8 cellular contexts compared by ENCODE assay signal in genomic region chr6:84422380-84422968, GRCh38.
DNase-seq lines count a peak whose midpoint lies in the region; ATAC-seq and TF ChIP-seq lines count a peak whose summit lies in the region.

No MANE protein-coding gene starts in this region.

- no peak overlapping the region for H3K4me3 ChIP-seq in right atrium auricular region

- H3K4me1 ChIP-seq in right atrium auricular region: no peaks in the 10 kb centered on the region

- no peaks in the 10 kb centered on the region for H3K27me3 ChIP-seq in right atrium auricular region

- no peaks in the 10 kb centered on the region for H3K4me1 Mint-ChIP-seq in activated CD8-positive, alpha-beta T cell treated with anti-CD3 and anti-CD28 coated beads, Interleukin-2, amount 10 ng/mL, durations not matched to agents 7 days and 5 days (ENCODE audit: low read depth)
- peaks cover 6% of the 10 kb centered on the region for H3K4me1 Mint-ChIP-seq in stimulated activated naive CD8-positive, alpha-beta T cell treated with anti-CD3 and anti-CD28 coated beads, Interleukin-15, amount 100 ng/mL, for 72 hours

- peaks cover 8% of the 10 kb centered on the region for H3K27me3 Mint-ChIP-seq in activated CD8-positive, alpha-beta T cell treated with anti-CD3 and anti-CD28 coated beads, Interleukin-2, amount 10 ng/mL, durations not matched to agents 7 days and 5 days (ENCODE audit: low read depth)
- peaks cover 14% of the 10 kb centered on the region for H3K27me3 Mint-ChIP-seq in stimulated activated naive CD8-positive, alpha-beta T cell treated with anti-CD3 and anti-CD28 coated beads, Interleukin-15, amount 100 ng/mL, for 72 hours

- no peaks in the 10 kb centered on the region for H3K9me3 Mint-ChIP-seq in activated CD8-positive, alpha-beta T cell treated with anti-CD3 and anti-CD28 coated beads, Interleukin-2, amount 10 ng/mL, durations not matched to agents 7 days and 5 days (ENCODE audit: insufficient read depth)
- H3K9me3 Mint-ChIP-seq in stimulated activated naive CD8-positive, alpha-beta T cell treated with anti-CD3 and anti-CD28 coated beads, Interleukin-15, amount 100 ng/mL, for 72 hours: no peaks in the 10 kb centered on the region

- no peak overlapping the region for H3K27ac ChIP-seq in right atrium auricular region

- TF ChIP-seq CTCF in right atrium auricular region (IDR thresholded peaks at IDR 0.05): peak; percentile 23 to 77

- no peak overlapping the region for H3K27ac Mint-ChIP-seq in activated CD8-positive, alpha-beta T cell treated with anti-CD3 and anti-CD28 coated beads, Interleukin-2, amount 10 ng/mL, durations not matched to agents 7 days and 5 days
- no peak overlapping the region for H3K27ac Mint-ChIP-seq in stimulated activated naive CD8-positive, alpha-beta T cell treated with anti-CD3 and anti-CD28 coated beads, Interleukin-15, amount 100 ng/mL, for 72 hours

- no peaks in the 10 kb centered on the region for H3K36me3 Mint-ChIP-seq in activated CD8-positive, alpha-beta T cell treated with anti-CD3 and anti-CD28 coated beads, Interleukin-2, amount 10 ng/mL, durations not matched to agents 7 days and 5 days (ENCODE audit: low read depth)

- DNase-seq in CD1c-positive myeloid dendritic cell (ENCODE audit: extremely low spot score) (peak; percentile 3), HuH-7 (ENCODE audit: low spot score) (peak; percentile 45), right atrium auricular region (ENCODE audit: low spot score) (peak; percentile 69), NCI-H345 treated with DMSO at 0.1 percent for 48 hours (lab: John Stamatoyannopoulos, UW; ENCODE audit: unreplicated experiment) (no peak)
- peak; percentile 33 for DNase-seq in activated CD8-positive, alpha-beta T cell treated with anti-CD3 and anti-CD28 coated beads, Interleukin-2, amount 10 ng/mL, durations not matched to agents 7 days and 5 days
- peak; percentile 5 to 18 for DNase-seq in stimulated activated naive CD8-positive, alpha-beta T cell treated with anti-CD3 and anti-CD28 coated beads, Interleukin-15, amount 100 ng/mL, for 72 hours

- H3K9me3 ChIP-seq in right atrium auricular region: no peaks in the 10 kb centered on the region

- CTCF ChIA-PET in activated CD8-positive, alpha-beta T cell treated with anti-CD3 and anti-CD28 coated beads, Interleukin-2, amount 10 ng/mL, durations not matched to agents 7 days and 5 days (lab: Charles Lee): interaction anchor here (1.0 to 1.4 kb wide), 3 partner anchors 9 to 901 kb away, joined by 3 to 7 read pairs (median 3); no protein-coding TSS in a partner anchor

- no peaks in the 10 kb centered on the region for H3K36me3 ChIP-seq in right atrium auricular region

- POLR2A ChIA-PET in activated CD8-positive, alpha-beta T cell treated with anti-CD3 and anti-CD28 coated beads, Interleukin-2, amount 10 ng/mL, durations not matched to agents 7 days and 5 days (lab: Charles Lee): no interaction called here

- peak; percentile 67 for ATAC-seq in GM19043 (IDR thresholded peaks at IDR 0.05; ENCODE audit: low read depth, unreplicated experiment)
- ATAC-seq in activated CD8-positive, alpha-beta T cell treated with anti-CD3 and anti-CD28 coated beads, Interleukin-2, amount 10 ng/mL, durations not matched to agents 7 days and 5 days: no peak
- ATAC-seq in stimulated activated naive CD8-positive, alpha-beta T cell treated with anti-CD3 and anti-CD28 coated beads, Interleukin-15, amount 100 ng/mL, for 72 hours: no peak
- no peak for ATAC-seq in GM21526 (IDR thresholded peaks at IDR 0.05; ENCODE audit: low FRiP score, unreplicated experiment)

- no peak overlapping the region for H3K4me3 Mint-ChIP-seq in activated CD8-positive, alpha-beta T cell treated with anti-CD3 and anti-CD28 coated beads, Interleukin-2, amount 10 ng/mL, durations not matched to agents 7 days and 5 days
- no peak overlapping the region for H3K4me3 Mint-ChIP-seq in stimulated activated naive CD8-positive, alpha-beta T cell treated with anti-CD3 and anti-CD28 coated beads, Interleukin-15, amount 100 ng/mL, for 72 hours
